In the genomic region with DNA sequence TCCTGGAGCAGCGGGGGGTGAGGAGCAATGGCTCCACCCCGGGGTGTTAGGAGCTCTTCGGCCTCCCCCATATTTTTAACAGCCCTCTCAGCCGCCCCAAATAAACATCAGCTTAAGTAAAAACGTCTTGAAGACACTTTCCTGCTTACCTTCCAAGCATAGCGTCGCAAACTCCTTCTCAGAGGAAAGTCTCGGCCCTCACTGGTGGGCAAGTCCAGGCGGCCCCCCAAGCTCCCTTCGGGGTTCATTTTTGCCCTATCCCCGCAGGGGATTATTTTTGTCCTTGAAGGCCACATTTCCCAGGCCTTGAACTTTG, we compare ENCODE assay signal across 8 cellular contexts. TPM values are rescaled to one million over a fixed set of nuclear protein-coding genes. Genes with fewer than 3 reads are reported as not detected.
DNase-seq lines count a peak whose midpoint lies in the region; ATAC-seq and TF ChIP-seq lines count a peak whose summit lies in the region.

No MANE protein-coding gene starts in this region.

- peak overlapping the region; percentile 99 for H3K4me3 Mint-ChIP-seq in CD8-positive, alpha-beta T cell
- H3K4me3 Mint-ChIP-seq in neural progenitor cell = peak overlapping the region; percentile 87

- peak overlapping the region; percentile 98 for H3K4me3 ChIP-seq in CD8-positive, alpha-beta T cell (ENCODE audit: low read depth, low read length)
- H3K4me3 ChIP-seq in MG63 (peak overlapping the region; percentile 70), neural progenitor cell (peak overlapping the region; percentile 75)
- peak overlapping the region; percentile 85 for H3K4me3 ChIP-seq in effector memory CD4-positive, alpha-beta T cell (ENCODE audit: insufficient read depth, low read depth, low read length, poor library complexity, severe bottlenecking)

- peaks cover 53% of the 10 kb centered on the region for H3K4me1 Mint-ChIP-seq in CD8-positive, alpha-beta T cell (ENCODE audit: low read depth)
- H3K4me1 Mint-ChIP-seq in neural progenitor cell = peaks cover 49% of the 10 kb centered on the region

- CTCF ChIA-PET in CD8-positive, alpha-beta T cell (lab: Charles Lee) = interaction anchor here (0.9 to 7.0 kb wide), 7 partner anchors 9 to 1260 kb away, joined by 3 to 58 read pairs (median 3); no protein-coding TSS in a partner anchor

- H3K79me2 ChIP-seq in neural progenitor cell (ENCODE audit: low read depth) = peaks cover 49% of the 10 kb centered on the region

- H3K4me2 ChIP-seq in neural progenitor cell = peak overlapping the region; percentile 87

- H3K27me3 ChIP-seq in CD8-positive, alpha-beta T cell (ENCODE audit: insufficient read depth, low read length) = no peaks in the 10 kb centered on the region
- no peaks in the 10 kb centered on the region for H3K27me3 ChIP-seq in MG63
- no peaks in the 10 kb centered on the region for H3K27me3 ChIP-seq in effector memory CD4-positive, alpha-beta T cell (replicated peaks; ENCODE audit: control insufficient read depth, insufficient read depth, low read length, poor library complexity, severe bottlenecking)
- peaks cover 18% of the 10 kb centered on the region for H3K27me3 ChIP-seq in neural progenitor cell

- H3K9ac ChIP-seq in neural progenitor cell = no peak overlapping the region

- peaks cover 63% of the 10 kb centered on the region for H3K4me1 ChIP-seq in CD8-positive, alpha-beta T cell (ENCODE audit: insufficient read depth, low read length)
- peaks cover 60% of the 10 kb centered on the region for H3K4me1 ChIP-seq in effector memory CD4-positive, alpha-beta T cell (ENCODE audit: control insufficient read depth, insufficient read depth, low read length, poor library complexity, severe bottlenecking)
- H3K4me1 ChIP-seq in neural progenitor cell = peaks cover 33% of the 10 kb centered on the region

- POLR2A ChIA-PET in CD8-positive, alpha-beta T cell (lab: Charles Lee) = interaction anchor here (0.6 to 3.0 kb wide), 19 partner anchors 10 to 1918 kb away, joined by 3 to 27 read pairs (median 4); partner anchors contain the start of gene ZBP1

- H3K9me3 Mint-ChIP-seq in CD8-positive, alpha-beta T cell = no peaks in the 10 kb centered on the region
- H3K9me3 Mint-ChIP-seq in neural progenitor cell = no peaks in the 10 kb centered on the region

- peaks cover 40% of the 10 kb centered on the region for H3K36me3 ChIP-seq in CD8-positive, alpha-beta T cell (ENCODE audit: insufficient read depth, low read length)
- H3K36me3 ChIP-seq in MG63 (peaks cover 38% of the 10 kb centered on the region), neural progenitor cell (no peaks in the 10 kb centered on the region)
- H3K36me3 ChIP-seq in effector memory CD4-positive, alpha-beta T cell (ENCODE audit: control insufficient read depth, insufficient read depth, low read length) = peaks cover 39% of the 10 kb centered on the region

- H3K9me3 ChIP-seq in CD8-positive, alpha-beta T cell (ENCODE audit: low read length) = no peaks in the 10 kb centered on the region
- H3K9me3 ChIP-seq in MG63 (no peaks in the 10 kb centered on the region), neural progenitor cell (ENCODE audit: low read depth) (no peaks in the 10 kb centered on the region)
- H3K9me3 ChIP-seq in effector memory CD4-positive, alpha-beta T cell (ENCODE audit: control insufficient read depth, low read length) = no peaks in the 10 kb centered on the region

- no peak overlapping the region for H2AFZ ChIP-seq in neural progenitor cell (replicated peaks)

- DNase-seq in CD8-positive, alpha-beta T cell = peak in 1 of 7 experiments; percentile 23
- DNase-seq in MG63 (peak; percentile 50), neural progenitor cell (ENCODE audit: low spot score) (peak; percentile 30), AG20443 (ENCODE audit: low spot score) (no peak)
- no peak for DNase-seq in effector memory CD4-positive, alpha-beta T cell
- DNase-seq in stimulated activated CD4-positive, alpha-beta T cell treated with anti-CD3 and anti-CD28 coated beads, Interleukin-12 subunit alpha, Interleukin-12 subunit beta, amount 100 ng/mL, for 4 hours = no peak

- ATAC-seq in CD8-positive, alpha-beta T cell = no peak
- ATAC-seq in HG02981 (IDR thresholded peaks at IDR 0.05; ENCODE audit: unreplicated experiment) (no peak), HG03196 (IDR thresholded peaks at IDR 0.05; ENCODE audit: unreplicated experiment) (no peak)

- peaks cover 49% of the 10 kb centered on the region for H3K36me3 Mint-ChIP-seq in CD8-positive, alpha-beta T cell
- peaks cover 7% of the 10 kb centered on the region for H3K36me3 Mint-ChIP-seq in neural progenitor cell

- peaks cover 55% of the 10 kb centered on the region for H3F3A ChIP-seq in neural progenitor cell (ENCODE audit: low read depth)

- H4K20me1 ChIP-seq in neural progenitor cell (ENCODE audit: low read depth) = peaks cover 47% of the 10 kb centered on the region

- peak overlapping the region; percentile 97 for H3K27ac ChIP-seq in CD8-positive, alpha-beta T cell (ENCODE audit: low read depth, low read length)
- H3K27ac ChIP-seq in effector memory CD4-positive, alpha-beta T cell (ENCODE audit: insufficient read depth, low read length, poor library complexity, severe bottlenecking) = peak overlapping the region; percentile 94
- no peak overlapping the region for H3K27ac ChIP-seq in neural progenitor cell

- intact Hi-C loops in CD8-positive, alpha-beta T cell (cut with DNase I, micrococcal nuclease) = loop anchor here (1.0 to 10.0 kb wide), 10 partner anchors 10 to 1863 kb away; partner anchors contain the start of genes PMEPA1 (in 2 of the 2), CASS4 (in 1 of the 2), VAPB (in 1 of the 2) and ZNF831 (in 1 of the 2)

- no peak for TF ChIP-seq CTCF in CD8-positive, alpha-beta T cell (IDR thresholded peaks at IDR 0.05)
- TF ChIP-seq CTCF in neural progenitor cell (IDR thresholded peaks at IDR 0.05) = no peak

- no peaks in the 10 kb centered on the region for H3K27me3 Mint-ChIP-seq in CD8-positive, alpha-beta T cell (ENCODE audit: low read depth)
- H3K27me3 Mint-ChIP-seq in neural progenitor cell (ENCODE audit: insufficient read depth, low read depth) = peaks cover 6% of the 10 kb centered on the region

- H3K27ac Mint-ChIP-seq in CD8-positive, alpha-beta T cell = peak overlapping the region; percentile 98
- H3K27ac Mint-ChIP-seq in neural progenitor cell = peak overlapping the region; percentile 57

RNA-seq across cellular contexts. Expression of gene RBM38, which starts 0.9 kb away (rescaled TPM):
- total RNA-seq in CD8-positive, alpha-beta T cell = 100 to 1,000 TPM; 739 to 743 TPM
- total RNA-seq in MG63 (2014; rRNA removed; shearing (Covaris generic); ENCODE audit: low replicate concordance) = 50.0 and 51.2 TPM in 2 replicates
- total RNA-seq in neural progenitor cell (ENCODE audit: low replicate concordance) = 26.6 and 53.4 TPM in 2 replicates

RNA-seq across cellular contexts. Expression of gene RAE1, which starts 41.0 kb away (rescaled TPM):
- 10 to 100 TPM; 58.9 to 59.4 TPM for total RNA-seq in CD8-positive, alpha-beta T cell
- 74.3 and 85.5 TPM in 2 replicates for total RNA-seq in MG63 (2014; rRNA removed; shearing (Covaris generic); ENCODE audit: low replicate concordance)
- 50.2 and 77.6 TPM in 2 replicates for total RNA-seq in neural progenitor cell (ENCODE audit: low replicate concordance)

Comparison
In these comparisons a context has a peak if more than half of its experiments do, and no peak if none do; other contexts are left out.
1. DNase-seq: peak in MG63 (single experiment) and neural progenitor cell (single experiment); none in effector memory CD4-positive, alpha-beta T cell (0 of 3), stimulated activated CD4-positive, alpha-beta T cell treated with anti-CD3 and anti-CD28 coated beads, Interleukin-12 subunit alpha, Interleukin-12 subunit beta, amount 100 ng/mL, for 4 hours (single experiment) and AG20443 (single experiment).
2. RNA of gene RBM38, which starts 0.9 kb away (total RNA-seq): 739 to 743 TPM in CD8-positive, alpha-beta T cell; 50.0 to 51.2 TPM in MG63 and 26.6 to 53.4 TPM in neural progenitor cell; every median in the first group is over 10 times any median in the second.
3. Peak in every context shown above with its lines, with median percentiles within 50 percentile points of each other: H3K4me3 ChIP-seq.